10 cellular contexts compared by ENCODE assay signal in genomic region chr19:13078897-13079541, GRCh38. TPM values are rescaled to one million over a fixed set of nuclear protein-coding genes. Genes with fewer than 3 reads are reported as not detected.
DNase-seq lines count a peak whose midpoint lies in the region; ATAC-seq and TF ChIP-seq lines count a peak whose summit lies in the region.
"Had no signal": no experiment of that assay in that cellular context is flagged by ENCODE, and none has a peak within 500 bp of the region (broad histone marks: within the 10 kb centered on the region; RNA-seq: fewer than 3 reads in every experiment).

No MANE protein-coding gene starts in this region.

- peak overlapping the region; percentile 60 for H3K27ac ChIP-seq in upper lobe of right lung

- H3K4me1 ChIP-seq in upper lobe of right lung = peaks cover 49% of the 10 kb centered on the region

- H3K4me1 Mint-ChIP-seq in mesothelial cell of epicardium = peaks cover 44% of the 10 kb centered on the region

- no peaks in the 10 kb centered on the region for H3K9me3 ChIP-seq in upper lobe of right lung

- H3K36me3 ChIP-seq in upper lobe of right lung = peaks cover 37% of the 10 kb centered on the region

- DNase-seq in NCI-H1694 treated with DMSO at 0.1 percent for 48 hours (lab: John Stamatoyannopoulos, UW) = peak; percentile 35
- DNase-seq in cerebellar cortex (ENCODE audit: low spot score) = peak; percentile 73
- no peak for DNase-seq in mesothelial cell of epicardium (ENCODE audit: low spot score in 2 of 2, unreplicated experiment in 2 of 2)
- no peak for DNase-seq in upper lobe of right lung
- no peak for DNase-seq in H4 (ENCODE audit: low spot score)
- no peak for DNase-seq in iPS-NIHi7 (ENCODE audit: extremely low spot score)
- DNase-seq: activated T-cell treated with anti-CD3 and anti-CD28 coated beads, Interleukin-2, amount 50 U/mL, for 4 hours; NCI-H748 treated with DMSO at 0.1 percent for 48 hours had no signal

- TF ChIP-seq CTCF in mesothelial cell of epicardium (IDR thresholded peaks at IDR 0.05; ENCODE audit: unreplicated experiment) = no peak
- TF ChIP-seq CTCF in upper lobe of right lung (IDR thresholded peaks at IDR 0.05) = no peak

- H3K27me3 ChIP-seq in upper lobe of right lung = no peaks in the 10 kb centered on the region

- no peaks in the 10 kb centered on the region for H3K9me3 Mint-ChIP-seq in mesothelial cell of epicardium
- H3K9me3 Mint-ChIP-seq: activated T-cell treated with anti-CD3 and anti-CD28 coated beads, Interleukin-2, amount 50 U/mL, for 4 hours had no signal

- peak overlapping the region; percentile 13 for H3K4me3 Mint-ChIP-seq in mesothelial cell of epicardium
- H3K4me3 Mint-ChIP-seq: activated T-cell treated with anti-CD3 and anti-CD28 coated beads, Interleukin-2, amount 50 U/mL, for 4 hours had no signal

- peak; percentile 23 for ATAC-seq in upper lobe of right lung
- ATAC-seq in HG03135 (IDR thresholded peaks at IDR 0.05; ENCODE audit: unreplicated experiment) = no peak
- ATAC-seq: activated T-cell treated with anti-CD3 and anti-CD28 coated beads, Interleukin-2, amount 50 U/mL, for 4 hours had no signal

- H3K4me3 ChIP-seq in upper lobe of right lung = no peak overlapping the region

- H3K36me3 Mint-ChIP-seq in mesothelial cell of epicardium = peaks cover 12% of the 10 kb centered on the region

- intact Hi-C loops in upper lobe of right lung (cut with DNase I) = no loop called here

- peaks cover 26% of the 10 kb centered on the region for H3K27me3 Mint-ChIP-seq in mesothelial cell of epicardium (ENCODE audit: low read depth)

- peak overlapping the region; percentile 98 for H3K27ac Mint-ChIP-seq in mesothelial cell of epicardium

RNA-seq across cellular contexts. Expression of gene LYL1, which starts 23.6 kb away (rescaled TPM):
- 3.4 to 4.0 TPM (median 3.8 TPM) in 3 replicates for total RNA-seq in mesothelial cell of epicardium
- 21.8 TPM for total RNA-seq in upper lobe of right lung
- total RNA-seq in H4 (2014; rRNA removed; shearing (Covaris generic)) = not detected in 2 replicates
- total RNA-seq: osteocyte had no signal

RNA-seq across cellular contexts. Expression of gene TRMT1, which starts 37.5 kb away (rescaled TPM):
- 53.9 to 58.6 TPM (median 57.0 TPM) in 3 replicates for total RNA-seq in mesothelial cell of epicardium
- 33.7 TPM for total RNA-seq in upper lobe of right lung
- 22.5 and 35.1 TPM in 2 replicates for total RNA-seq in H4 (2014; rRNA removed; shearing (Covaris generic))

RNA-seq across cellular contexts. Expression of gene NACC1, which starts 39.0 kb away (rescaled TPM):
- total RNA-seq in mesothelial cell of epicardium = 63.0 to 76.4 TPM (median 74.5 TPM) in 3 replicates
- 39.8 TPM for total RNA-seq in upper lobe of right lung
- total RNA-seq in H4 (2014; rRNA removed; shearing (Covaris generic)) = 46.2 and 55.0 TPM in 2 replicates

Comparison
In these comparisons a context has a peak if more than half of its experiments do, and no peak if none do; other contexts are left out.
1. DNase-seq: peak in NCI-H1694 treated with DMSO at 0.1 percent for 48 hours (single experiment) and cerebellar cortex (single experiment); none in mesothelial cell of epicardium (0 of 2), upper lobe of right lung (single experiment), H4 (single experiment) and iPS-NIHi7 (single experiment).